ENCODE assay signal across 10 cellular contexts in the genomic region with DNA sequence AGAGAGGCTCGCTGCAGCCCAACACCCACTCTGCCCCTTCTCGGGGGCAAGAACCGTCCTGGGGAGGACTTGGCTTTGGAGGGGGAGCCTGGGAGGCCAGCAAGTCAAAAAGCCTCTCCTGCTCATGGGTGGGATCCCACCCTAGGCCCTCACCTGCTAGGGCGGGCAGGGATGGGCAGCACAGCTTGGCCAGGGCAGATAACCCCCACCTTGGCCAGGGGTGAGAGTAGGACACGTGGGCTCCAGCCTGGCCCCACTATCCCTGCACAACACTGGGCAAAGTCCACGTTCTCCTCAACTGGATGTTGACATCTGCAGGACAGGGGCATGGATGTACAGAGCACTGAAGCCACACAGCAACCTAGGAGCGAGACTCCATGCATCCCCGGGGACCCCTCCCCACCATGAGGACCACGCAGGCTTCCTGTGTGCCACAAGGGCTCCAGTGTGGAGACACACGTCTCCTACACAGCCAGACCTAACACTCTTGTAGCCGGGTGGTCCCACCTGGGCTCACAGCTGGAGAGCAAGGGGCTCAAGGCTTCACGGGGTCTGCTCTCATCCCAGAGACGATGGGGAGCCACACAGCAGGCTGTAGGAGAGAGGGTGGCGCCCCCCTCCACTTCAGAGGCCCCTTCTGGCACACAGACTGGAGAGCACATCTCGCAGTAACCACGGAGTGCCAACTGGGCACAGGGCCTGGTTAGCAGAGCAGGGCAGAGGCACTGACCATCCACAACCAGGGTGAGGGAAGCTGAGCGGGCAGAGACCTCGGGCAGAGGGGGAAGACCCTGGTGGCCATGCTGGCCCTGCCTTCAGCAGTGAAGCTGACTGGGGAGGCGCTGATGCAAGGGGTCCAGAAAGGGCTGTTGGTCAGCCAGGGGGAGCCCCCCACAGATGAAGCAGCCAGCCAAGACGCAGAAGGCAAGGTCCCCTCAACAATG.
"Had no signal": no experiment of that assay in that cellular context is flagged by ENCODE, and none has a peak within 500 bp of the region (broad histone marks: within the 10 kb centered on the region; RNA-seq: fewer than 3 reads in every experiment).

No MANE protein-coding gene starts in this region.

- H3K4me3 ChIP-seq: breast epithelium, left lung, smooth muscle cell had no signal

- DNase-seq: activated CD4-positive, alpha-beta memory T cell treated with anti-CD3 and anti-CD28 coated beads, Interleukin-2, amount 10 ng/mL, durations not matched to agents 7 days and 5 days; aorta; left lung; T-helper 9 cell; trophoblast cell had no signal

- H3K9me3 ChIP-seq: breast epithelium, left lung had no signal

- H3K4me3 Mint-ChIP-seq: activated CD4-positive, alpha-beta memory T cell treated with anti-CD3 and anti-CD28 coated beads, Interleukin-2, amount 10 ng/mL, durations not matched to agents 7 days and 5 days; mesothelial cell of epicardium; stimulated activated effector memory CD8-positive, alpha-beta T cell treated with anti-CD3 and anti-CD28 coated beads, Interleukin-12 subunit alpha, Interleukin-12 subunit beta, amount 100 ng/mL, for 72 hours had no signal

- H3K27ac Mint-ChIP-seq: activated CD4-positive, alpha-beta memory T cell treated with anti-CD3 and anti-CD28 coated beads, Interleukin-2, amount 10 ng/mL, durations not matched to agents 7 days and 5 days; mesothelial cell of epicardium; stimulated activated effector memory CD8-positive, alpha-beta T cell treated with anti-CD3 and anti-CD28 coated beads, Interleukin-12 subunit alpha, Interleukin-12 subunit beta, amount 100 ng/mL, for 72 hours had no signal

- H3K36me3 Mint-ChIP-seq: mesothelial cell of epicardium; stimulated activated effector memory CD8-positive, alpha-beta T cell treated with anti-CD3 and anti-CD28 coated beads, Interleukin-12 subunit alpha, Interleukin-12 subunit beta, amount 100 ng/mL, for 72 hours had no signal

- H3K36me3 ChIP-seq: breast epithelium had no signal

- H3K4me1 ChIP-seq: breast epithelium had no signal

- H3K27me3 ChIP-seq: breast epithelium, left lung had no signal

- ATAC-seq: esophagus mucosa; left lung; stimulated activated effector memory CD8-positive, alpha-beta T cell treated with anti-CD3 and anti-CD28 coated beads, Interleukin-12 subunit alpha, Interleukin-12 subunit beta, amount 100 ng/mL, for 72 hours had no signal

- H3K27me3 Mint-ChIP-seq: activated CD4-positive, alpha-beta memory T cell treated with anti-CD3 and anti-CD28 coated beads, Interleukin-2, amount 10 ng/mL, durations not matched to agents 7 days and 5 days had no signal

- H3K9me3 Mint-ChIP-seq: activated CD4-positive, alpha-beta memory T cell treated with anti-CD3 and anti-CD28 coated beads, Interleukin-2, amount 10 ng/mL, durations not matched to agents 7 days and 5 days; mesothelial cell of epicardium; stimulated activated effector memory CD8-positive, alpha-beta T cell treated with anti-CD3 and anti-CD28 coated beads, Interleukin-12 subunit alpha, Interleukin-12 subunit beta, amount 100 ng/mL, for 72 hours had no signal

- H3K27ac ChIP-seq: breast epithelium, left lung had no signal
